22 cellular contexts compared by ENCODE assay signal in genomic region chr4:69124941-69125340, GRCh38. TPM values are rescaled to one million over a fixed set of nuclear protein-coding genes. Genes with fewer than 3 reads are reported as not detected.
"Had no signal": no experiment of that assay in that cellular context is flagged by ENCODE, and none has a peak within 500 bp of the region (broad histone marks: within the 10 kb centered on the region; RNA-seq: fewer than 3 reads in every experiment).

No MANE protein-coding gene starts in this region.

- H3K27me3 ChIP-seq: body of pancreas, colonic mucosa, gastrocnemius medialis, heart right ventricle, right lobe of liver, thyroid gland had no signal

- H2AFZ ChIP-seq: parathyroid adenoma had no signal

- H3K79me2 ChIP-seq: parathyroid adenoma had no signal

- H3K27ac ChIP-seq: body of pancreas, colonic mucosa, gastrocnemius medialis, heart right ventricle, parathyroid adenoma, right lobe of liver, thyroid gland had no signal

- H3K9ac ChIP-seq: parathyroid adenoma had no signal

- DNase-seq: activated CD4-positive, alpha-beta T cell treated with anti-CD3 and anti-CD28 coated beads, Interleukin-2, amount 10 ng/mL, durations not matched to agents 24 days and 14 days; activated CD8-positive, alpha-beta T cell treated with anti-CD3 and anti-CD28 coated beads for 36 hours; activated naive CD4-positive, alpha-beta T cell treated with Interleukin-2 at 50 U/mL for 16 hours; activated T-cell treated with anti-CD3 and anti-CD28 coated beads, Interleukin-2, amount 50 U/mL, for 24 hours; body of pancreas; colonic mucosa; gastrocnemius medialis; heart right ventricle; immature natural killer cell; mesendoderm; naive thymus-derived CD4-positive, alpha-beta T cell; right lobe of liver; small intestine; stimulated activated CD4-positive, alpha-beta T cell treated with anti-CD3 and anti-CD28 coated beads, Interleukin-4, amount 100 ng/mL, for 24 hours; T1000; thyroid gland had no signal

- H3K36me3 ChIP-seq: colonic mucosa, gastrocnemius medialis, heart right ventricle, right lobe of liver, thyroid gland had no signal

- ATAC-seq: activated CD8-positive, alpha-beta T cell treated with anti-CD3 and anti-CD28 coated beads for 36 hours; body of pancreas; gastrocnemius medialis; heart right ventricle; naive thymus-derived CD4-positive, alpha-beta T cell; right lobe of liver; stimulated activated effector memory CD8-positive, alpha-beta T cell treated with anti-CD3 and anti-CD28 coated beads, Interleukin-12 subunit alpha, Interleukin-12 subunit beta, amount 100 ng/mL, for 72 hours had no signal

- H3K4me1 ChIP-seq: body of pancreas, colonic mucosa, gastrocnemius medialis, heart right ventricle, parathyroid adenoma, right lobe of liver, thyroid gland had no signal

- H3K9me3 ChIP-seq: body of pancreas, colonic mucosa, gastrocnemius medialis, right lobe of liver, thyroid gland had no signal

- H3K4me3 ChIP-seq: body of pancreas, colonic mucosa, gastrocnemius medialis, heart right ventricle, right lobe of liver, thyroid gland had no signal

- FAIRE-seq: urothelium cell line had no signal

RNA-seq across cellular contexts. Expression of gene UGT2B7, which starts 28.7 kb away (rescaled TPM):
- total RNA-seq: activated CD4-positive, alpha-beta T cell treated with anti-CD3 and anti-CD28 coated beads, Interleukin-2, amount 10 ng/mL, durations not matched to agents 24 days and 14 days; activated CD8-positive, alpha-beta T cell treated with anti-CD3 and anti-CD28 coated beads for 36 hours; activated T-helper 2 cell treated with anti-CD3 and anti-CD28 coated beads, Interferon-gamma antibody, Interleukin-2, Interleukin-4, amounts not matched to agents 10 μg/mL and 5 μg/mL and 100 μg/mL, durations not matched to agents 14 hours and 24 hours and 36 hours; heart right ventricle; naive thymus-derived CD4-positive, alpha-beta T cell; subcutaneous adipose tissue; T-helper 1 cell treated with Interleukin-12 subunit alpha and Interleukin-12 subunit beta and Interleukin-4 antibody, amounts not matched to agents 30 ng/mL and 1 ng/mL, for 36 hours; thyroid gland had no signal
- polyA plus RNA-seq: heart right ventricle; immature natural killer cell; naive thymus-derived CD4-positive, alpha-beta T cell had no signal
